8 cellular contexts compared by ENCODE assay signal in the genomic region with DNA sequence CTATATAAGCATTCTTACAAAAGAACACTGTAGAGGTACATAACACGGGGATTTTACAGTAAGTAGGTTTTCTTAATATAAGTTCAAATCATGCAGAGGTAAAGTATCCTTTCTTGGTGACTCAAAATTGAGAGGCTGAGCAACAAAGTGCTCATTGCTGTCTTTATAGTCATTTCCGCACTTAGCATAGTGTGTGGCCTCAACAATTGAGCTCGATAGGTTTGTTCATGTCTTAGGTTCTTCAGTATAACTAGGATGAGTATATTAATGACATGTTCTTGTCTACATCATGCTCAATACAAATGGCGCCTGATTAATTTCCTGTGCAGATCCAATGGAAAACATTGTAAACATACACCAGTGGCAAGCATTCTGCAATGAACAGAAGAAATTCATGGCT. TPM values are rescaled to one million over a fixed set of nuclear protein-coding genes. Genes with fewer than 3 reads are reported as not detected.
DNase-seq lines count a peak whose midpoint lies in the region; ATAC-seq and TF ChIP-seq lines count a peak whose summit lies in the region.

No MANE protein-coding gene starts in this region.

- peak overlapping the region; percentile 90; the same call in 1 of the 2 replicates for H3K4me3 ChIP-seq in GM08714 (ENCODE audit: low read length)
- H3K4me3 ChIP-seq in NB4 (ENCODE audit: low read depth, low read length): peak overlapping the region; percentile 87
- H3K4me3 ChIP-seq in coronary artery: peak overlapping the region; percentile 97

- H3K4me3 Mint-ChIP-seq in natural killer cell: peak overlapping the region; percentile 94

- no peaks in the 10 kb centered on the region for H3K36me3 Mint-ChIP-seq in natural killer cell

- H3K27me3 Mint-ChIP-seq in natural killer cell (ENCODE audit: low read depth in 2 of 2): no peaks in the 10 kb centered on the region

- TF ChIP-seq POLR2A in NB4 (IDR thresholded peaks at IDR 0.05; ENCODE audit: extremely low read depth, insufficient read length): no peak

- peak overlapping the region in 1 of 2 donors; percentile 98 for H3K27ac ChIP-seq in coronary artery

- peaks cover 38 to 41% of the 10 kb centered on the region in 2 donors for H3K4me1 Mint-ChIP-seq in natural killer cell

- intact Hi-C loops in natural killer cell (cut with micrococcal nuclease): loop anchor here (2.0 to 10.0 kb wide), 2 partner anchors 59 to 139 kb away; no protein-coding TSS in a partner anchor

- H3K27ac Mint-ChIP-seq in natural killer cell: peak overlapping the region; percentile 88 to 90

- TF ChIP-seq CTCF in NB4 (IDR thresholded peaks at IDR 0.05; ENCODE audit: low read depth, low read length) (no peak), coronary artery (IDR thresholded peaks at IDR 0.05) (no peak), natural killer cell (IDR thresholded peaks at IDR 0.05) (no peak)

- ATAC-seq in natural killer cell (no peak), HG02973 (IDR thresholded peaks at IDR 0.05; ENCODE audit: unreplicated experiment) (no peak)

- DNase-seq in NB4 (ENCODE audit: low read depth): peak; percentile 44
- no peak for DNase-seq in coronary artery (ENCODE audit: low spot score)
- no peak for DNase-seq in natural killer cell
- no peak for DNase-seq in H4 (ENCODE audit: low spot score)
- no peak for DNase-seq in foreskin melanocyte
- DNase-seq in NCI-H2196 treated with DMSO at 0.1 percent for 48 hours (lab: John Stamatoyannopoulos, UW; ENCODE audit: unreplicated experiment): no peak

- no peaks in the 10 kb centered on the region for H3K9me3 Mint-ChIP-seq in natural killer cell

RNA-seq across cellular contexts. Expression of a gene that starts 1.4 kb away (rescaled TPM):
- total RNA-seq in natural killer cell: 10 to 100 TPM; 29.5 to 32.1 (median 31.3) TPM
- 0.68 and 1.3 TPM in 2 replicates for total RNA-seq in H4 (2014; rRNA removed; shearing (Covaris generic))

Comparison
In these comparisons a context has a peak if more than half of its experiments do, and no peak if none do; other contexts are left out.
1. RNA of a gene that starts 1.4 kb away (total RNA-seq): 29.5 to 32.1 TPM in natural killer cell; 0.68 to 1.3 TPM in H4; every median in the first group is over 10 times any median in the second.
2. Peak in every context shown above with its lines, with median percentiles within 50 percentile points of each other: H3K4me3 ChIP-seq.